In the genomic region with DNA sequence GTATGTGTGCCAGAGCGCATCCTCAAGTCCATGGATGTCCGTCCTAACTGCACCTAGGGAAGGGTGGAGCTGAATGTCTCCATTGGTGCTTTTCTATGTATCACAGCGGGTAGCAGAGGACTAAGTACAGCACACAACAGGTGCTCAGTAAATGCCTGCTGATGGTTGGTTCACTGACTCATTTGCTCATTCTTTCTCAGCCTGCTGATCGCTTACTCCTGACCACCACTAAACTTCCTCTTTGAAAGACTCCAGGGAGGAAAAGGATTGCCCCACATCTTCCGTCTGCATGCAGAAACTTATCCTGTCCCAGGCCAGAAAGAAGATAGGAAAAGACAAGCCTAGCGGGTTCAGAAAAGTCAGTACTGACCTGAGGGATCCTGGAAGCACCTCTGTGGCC, we compare ENCODE assay signal across 1 cellular context.
TF ChIP-seq lines count a peak whose summit lies in the region.

No MANE protein-coding gene starts in this region.

TF ChIP-seq in GM23338, 12 proteins besides CTCF, POLR2A, EP300 and RAD21 (continued from another document):
- TF ChIP-seq, protein P1, sequence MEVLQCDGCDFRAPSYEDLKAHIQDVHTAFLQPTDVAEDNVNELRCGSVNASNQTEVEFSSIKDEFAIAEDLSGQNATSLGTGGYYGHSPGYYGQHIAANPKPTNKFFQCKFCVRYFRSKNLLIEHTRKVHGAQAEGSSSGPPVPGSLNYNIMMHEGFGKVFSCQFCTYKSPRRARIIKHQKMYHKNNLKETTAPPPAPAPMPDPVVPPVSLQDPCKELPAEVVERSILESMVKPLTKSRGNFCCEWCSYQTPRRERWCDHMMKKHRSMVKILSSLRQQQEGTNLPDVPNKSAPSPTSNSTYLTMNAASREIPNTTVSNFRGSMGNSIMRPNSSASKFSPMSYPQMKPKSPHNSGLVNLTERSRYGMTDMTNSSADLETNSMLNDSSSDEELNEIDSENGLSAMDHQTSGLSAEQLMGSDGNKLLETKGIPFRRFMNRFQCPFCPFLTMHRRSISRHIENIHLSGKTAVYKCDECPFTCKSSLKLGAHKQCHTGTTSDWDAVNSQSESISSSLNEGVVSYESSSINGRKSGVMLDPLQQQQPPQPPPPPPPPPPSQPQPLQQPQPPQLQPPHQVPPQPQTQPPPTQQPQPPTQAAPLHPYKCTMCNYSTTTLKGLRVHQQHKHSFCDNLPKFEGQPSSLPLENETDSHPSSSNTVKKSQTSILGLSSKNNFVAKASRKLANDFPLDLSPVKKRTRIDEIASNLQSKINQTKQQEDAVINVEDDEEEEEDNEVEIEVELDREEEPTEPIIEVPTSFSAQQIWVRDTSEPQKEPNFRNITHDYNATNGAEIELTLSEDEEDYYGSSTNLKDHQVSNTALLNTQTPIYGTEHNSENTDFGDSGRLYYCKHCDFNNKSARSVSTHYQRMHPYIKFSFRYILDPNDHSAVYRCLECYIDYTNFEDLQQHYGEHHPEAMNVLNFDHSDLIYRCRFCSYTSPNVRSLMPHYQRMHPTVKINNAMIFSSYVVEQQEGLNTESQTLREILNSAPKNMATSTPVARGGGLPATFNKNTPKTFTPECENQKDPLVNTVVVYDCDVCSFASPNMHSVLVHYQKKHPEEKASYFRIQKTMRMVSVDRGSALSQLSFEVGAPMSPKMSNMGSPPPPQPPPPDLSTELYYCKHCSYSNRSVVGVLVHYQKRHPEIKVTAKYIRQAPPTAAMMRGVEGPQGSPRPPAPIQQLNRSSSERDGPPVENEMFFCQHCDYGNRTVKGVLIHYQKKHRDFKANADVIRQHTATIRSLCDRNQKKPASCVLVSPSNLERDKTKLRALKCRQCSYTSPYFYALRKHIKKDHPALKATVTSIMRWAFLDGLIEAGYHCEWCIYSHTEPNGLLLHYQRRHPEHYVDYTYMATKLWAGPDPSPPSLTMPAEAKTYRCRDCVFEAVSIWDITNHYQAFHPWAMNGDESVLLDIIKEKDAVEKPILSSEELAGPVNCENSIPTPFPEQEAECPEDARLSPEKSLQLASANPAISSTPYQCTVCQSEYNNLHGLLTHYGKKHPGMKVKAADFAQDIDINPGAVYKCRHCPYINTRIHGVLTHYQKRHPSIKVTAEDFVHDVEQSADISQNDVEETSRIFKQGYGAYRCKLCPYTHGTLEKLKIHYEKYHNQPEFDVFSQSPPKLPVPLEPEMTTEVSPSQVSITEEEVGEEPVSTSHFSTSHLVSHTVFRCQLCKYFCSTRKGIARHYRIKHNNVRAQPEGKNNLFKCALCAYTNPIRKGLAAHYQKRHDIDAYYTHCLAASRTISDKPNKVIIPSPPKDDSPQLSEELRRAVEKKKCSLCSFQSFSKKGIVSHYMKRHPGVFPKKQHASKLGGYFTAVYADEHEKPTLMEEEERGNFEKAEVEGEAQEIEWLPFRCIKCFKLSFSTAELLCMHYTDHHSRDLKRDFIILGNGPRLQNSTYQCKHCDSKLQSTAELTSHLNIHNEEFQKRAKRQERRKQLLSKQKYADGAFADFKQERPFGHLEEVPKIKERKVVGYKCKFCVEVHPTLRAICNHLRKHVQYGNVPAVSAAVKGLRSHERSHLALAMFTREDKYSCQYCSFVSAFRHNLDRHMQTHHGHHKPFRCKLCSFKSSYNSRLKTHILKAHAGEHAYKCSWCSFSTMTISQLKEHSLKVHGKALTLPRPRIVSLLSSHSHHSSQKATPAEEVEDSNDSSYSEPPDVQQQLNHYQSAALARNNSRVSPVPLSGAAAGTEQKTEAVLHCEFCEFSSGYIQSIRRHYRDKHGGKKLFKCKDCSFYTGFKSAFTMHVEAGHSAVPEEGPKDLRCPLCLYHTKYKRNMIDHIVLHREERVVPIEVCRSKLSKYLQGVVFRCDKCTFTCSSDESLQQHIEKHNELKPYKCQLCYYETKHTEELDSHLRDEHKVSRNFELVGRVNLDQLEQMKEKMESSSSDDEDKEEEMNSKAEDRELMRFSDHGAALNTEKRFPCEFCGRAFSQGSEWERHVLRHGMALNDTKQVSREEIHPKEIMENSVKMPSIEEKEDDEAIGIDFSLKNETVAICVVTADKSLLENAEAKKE (CRISPR knock-in tag; IDR thresholded peaks at IDR 0.05) = no peak
- TF ChIP-seq EZH2phosphoT487 (IDR thresholded peaks at IDR 0.05; ENCODE audit: unreplicated experiment) = no peak
- no peak for TF ChIP-seq POLR2AphosphoS5 (IDR thresholded peaks at IDR 0.05; ENCODE audit: low read depth)
- no peak for TF ChIP-seq ZNF331 (CRISPR knock-in tag; IDR thresholded peaks at IDR 0.05; ENCODE audit: low read depth)
- no peak for TF ChIP-seq JUNB (IDR thresholded peaks at IDR 0.05; ENCODE audit: unreplicated experiment)
- TF ChIP-seq, protein P2, sequence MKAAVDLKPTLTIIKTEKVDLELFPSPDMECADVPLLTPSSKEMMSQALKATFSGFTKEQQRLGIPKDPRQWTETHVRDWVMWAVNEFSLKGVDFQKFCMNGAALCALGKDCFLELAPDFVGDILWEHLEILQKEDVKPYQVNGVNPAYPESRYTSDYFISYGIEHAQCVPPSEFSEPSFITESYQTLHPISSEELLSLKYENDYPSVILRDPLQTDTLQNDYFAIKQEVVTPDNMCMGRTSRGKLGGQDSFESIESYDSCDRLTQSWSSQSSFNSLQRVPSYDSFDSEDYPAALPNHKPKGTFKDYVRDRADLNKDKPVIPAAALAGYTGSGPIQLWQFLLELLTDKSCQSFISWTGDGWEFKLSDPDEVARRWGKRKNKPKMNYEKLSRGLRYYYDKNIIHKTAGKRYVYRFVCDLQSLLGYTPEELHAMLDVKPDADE (IDR thresholded peaks at IDR 0.05) = no peak
- no peak for TF ChIP-seq EZH2 (IDR thresholded peaks at IDR 0.05; ENCODE audit: low read depth, unreplicated experiment)
TF ChIP-seq in GM23338: peak in this region for 0.
